Comparison of ENCODE assay signal across 26 cellular contexts in genomic region chr18:50796495-50796894, GRCh38. TPM values are rescaled to one million over a fixed set of nuclear protein-coding genes. Genes with fewer than 3 reads are reported as not detected.
"Had no signal": no experiment of that assay in that cellular context is flagged by ENCODE, and none has a peak within 500 bp of the region (broad histone marks: within the 10 kb centered on the region; RNA-seq: fewer than 3 reads in every experiment).

No MANE protein-coding gene starts in this region.

- H3K27ac ChIP-seq: cardiac muscle cell, tibial artery, uterus had no signal

- DNase-seq: activated B cell treated with CpG ODN at 0.5 μM for 24 hours; activated CD4-positive, alpha-beta T cell treated with anti-CD3 and anti-CD28 coated beads for 36 hours; activated CD4-positive, alpha-beta T cell treated with anti-CD3 and anti-CD28 coated beads, Interleukin-2, amount 50 U/mL, for 48 hours; activated CD8-positive, alpha-beta memory T cell treated with anti-CD3 and anti-CD28 coated beads, Interleukin-2, amount 50 U/mL, for 48 hours; activated effector memory CD4-positive, alpha-beta T cell treated with Interleukin-2 at 50 U/mL for 16 hours; activated naive CD4-positive, alpha-beta T cell treated with anti-CD3 and anti-CD28 coated beads for 36 hours; activated naive CD8-positive, alpha-beta T cell treated with anti-CD3 and anti-CD28 coated beads, Interleukin-2, amount 10 ng/mL, durations not matched to agents 7 days and 5 days; activated T-cell treated with anti-CD3 and anti-CD28 coated beads, Interleukin-2, amount 50 U/mL, for 48 hours; amniotic stem cell; effector CD4-positive, alpha-beta T cell; foreskin fibroblast; immature natural killer cell; right cardiac atrium; stimulated activated CD4-positive, alpha-beta T cell treated with anti-CD3 and anti-CD28 coated beads, Interleukin-1b, Interleukin-23, amount 100 ng/mL, for 48 hours; T-cell; tibial artery; uterus had no signal

- H3K36me3 ChIP-seq: cardiac muscle cell, tibial artery, uterus had no signal

- ATAC-seq: activated CD4-positive, alpha-beta T cell treated with anti-CD3 and anti-CD28 coated beads for 36 hours; natural killer cell treated with Interleukin-12 subunit alpha and Interleukin-12 subunit beta and Interleukin-15 and Interleukin-18, amount 100 ng/mL, for 72 hours; T-cell had no signal

- H3K4me1 ChIP-seq: tibial artery, uterus had no signal

- H3K27me3 ChIP-seq: cardiac muscle cell, uterus had no signal

- H3K9me3 ChIP-seq: tibial artery, uterus had no signal

- H3K4me3 ChIP-seq: cardiac muscle cell, lung, tibial artery, uterus had no signal

- FAIRE-seq: endometrium had no signal

RNA-seq across cellular contexts. Expression of gene MRO, which starts 23.3 kb away (rescaled TPM):
- total RNA-seq: activated B cell treated with CpG ODN at 0.5 μM for 24 hours; activated CD4-positive, alpha-beta T cell treated with anti-CD3 and anti-CD28 coated beads for 36 hours; activated CD8-positive, alpha-beta memory T cell treated with anti-CD3 and anti-CD28 coated beads for 36 hours; activated naive CD4-positive, alpha-beta T cell treated with anti-CD3 and anti-CD28 coated beads for 36 hours; activated naive CD8-positive, alpha-beta T cell treated with anti-CD3 and anti-CD28 coated beads, Interleukin-2, amount 10 ng/mL, durations not matched to agents 7 days and 5 days; cardiac muscle cell; epithelial cell of proximal tubule; glomerular endothelial cell; natural killer cell treated with Interleukin-12 subunit alpha and Interleukin-12 subunit beta and Interleukin-15 and Interleukin-18, amount 100 ng/mL, for 72 hours; osteocyte; pulmonary artery endothelial cell; T-cell had no signal
- polyA plus RNA-seq: cardiac muscle cell, immature natural killer cell had no signal
